Comparison of ENCODE assay signal across 12 cellular contexts in the genomic region with DNA sequence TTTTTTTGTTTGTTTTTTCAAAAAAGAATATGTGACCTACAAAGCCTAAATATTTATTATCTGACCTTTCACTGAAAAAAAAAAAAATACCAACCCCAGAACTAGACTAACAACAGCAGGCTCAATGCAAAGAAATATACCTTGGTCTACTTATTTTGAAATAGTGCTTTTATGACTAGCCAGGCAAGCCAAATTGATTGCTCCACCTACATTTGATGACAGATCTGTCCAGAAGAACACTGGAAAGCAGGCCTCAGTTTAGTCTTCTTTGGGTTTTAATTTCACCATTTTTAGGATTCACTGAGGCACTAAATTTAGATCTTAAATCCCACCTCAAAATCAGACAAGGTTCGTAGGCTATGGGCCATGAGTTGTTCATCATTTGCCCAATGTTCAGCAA.
DNase-seq lines count a peak whose midpoint lies in the region; ATAC-seq, FAIRE-seq and TF ChIP-seq lines count a peak whose summit lies in the region.
"Had no signal": no experiment of that assay in that cellular context is flagged by ENCODE, and none has a peak within 500 bp of the region (broad histone marks: within the 10 kb centered on the region; RNA-seq: fewer than 3 reads in every experiment).

No MANE protein-coding gene starts in this region.

- intact Hi-C loops in body of pancreas (cut with DNase I) = no loop called here
- intact Hi-C loops in kidney (cut with DNase I) = no loop called here
- intact Hi-C loops in stomach (cut with DNase I; ENCODE audit: low total_unique reads) = no loop called here
- intact Hi-C loops in HepG2 (cut with micrococcal nuclease; ENCODE audit: unreplicated experiment) = no loop called here

- WGBS in HUES64 = 97% methylated on average over 1 of the region's 1 CpG
- 74 to 80% methylated on average over 1 of the region's 1 CpG for WGBS in body of pancreas, 2 donors
- WGBS in stomach, 5 donors = 65 to 77% (median 73%) methylated on average over 1 of the region's 1 CpG
- WGBS in HepG2 (ENCODE audit: low lambda C conversion rate) = 90% methylated on average over 1 of the region's 1 CpG

- H4K20me1 ChIP-seq in HepG2 (ENCODE audit: insufficient read depth, low read length) = no peaks in the 10 kb centered on the region

- no peak for FAIRE-seq in kidney (lab: Jason Lieb, UNC)
- no peak for FAIRE-seq in HepG2 (lab: Jason Lieb, UNC)
- FAIRE-seq: GM12878 had no signal

- peaks cover 45% of the 10 kb centered on the region for H3K4me1 ChIP-seq in HUES64 (ENCODE audit: insufficient read depth, low read length)
- H3K4me1 ChIP-seq in body of pancreas = peaks cover 20% of the 10 kb centered on the region
- peaks cover 15 to 20% of the 10 kb centered on the region in 2 donors for H3K4me1 ChIP-seq in kidney (ENCODE audit: control insufficient read depth in 1 of 2, insufficient read depth in 1 of 2, low read depth in 1 of 2, low read length in 2 of 2)
- H3K4me1 ChIP-seq in stomach = peaks cover 10 to 50% (median 35%) of the 10 kb centered on the region in 4 donors
- H3K4me1 ChIP-seq in HepG2 (ENCODE audit: insufficient read depth, low read length) = 0 out of 2 replicates have a peak, but pooled peaks cover 4% of the 10 kb centered on the region

- POLR2A ChIA-PET in HepG2 (lab: Yijun Ruan, JAX) = no interaction called here

- no peak overlapping the region for H3K4me2 ChIP-seq in HepG2 (ENCODE audit: low read depth, low read length)

- H2AFZ ChIP-seq in HepG2 (ENCODE audit: low read length) = no peak overlapping the region

- ATAC-seq in body of pancreas (no peak), HepG2 (no peak)
- ATAC-seq: GM12878 had no signal

- H3K4me3 ChIP-seq in HUES64 (ENCODE audit: low read length) (no peak overlapping the region), body of pancreas (no peak overlapping the region), kidney (ENCODE audit: low read length in 2 of 2) (no peak overlapping the region), stomach (no peak overlapping the region), HepG2 (replicated peaks in 1 of 3; ENCODE audit: insufficient read depth in 1 of 3, low read depth in 2 of 3, low read length in 3 of 3) (no peak overlapping the region)
- H3K4me3 ChIP-seq: GM12878, testis had no signal

- no peak for TF ChIP-seq RAD21 in HepG2 (CRISPR knock-in tag; IDR thresholded peaks at IDR 0.05)

- H3K27ac ChIP-seq in HUES64 (ENCODE audit: low read depth, low read length) (peak overlapping the region; percentile 88), body of pancreas (peak overlapping the region; percentile 37 to 77 (median 68)), kidney (ENCODE audit: low read depth in 2 of 2, low read length in 2 of 2) (peak overlapping the region; percentile 64 to 91), stomach (peak overlapping the region in 4 of 5 donors; percentile 72 to 86 (median 80)), HepG2 (ENCODE audit: extremely low read length, insufficient read depth, low read length) (no peak overlapping the region)

- no peaks in the 10 kb centered on the region for H3K79me2 ChIP-seq in HepG2 (ENCODE audit: insufficient read depth, low read length)

- in situ Hi-C loops in HepG2 (cut with HindIII; ENCODE audit: extremely low pct_ligation_motif_present, low pct_unique_long_range_greater_than_20kb) = no loop called here

- CTCF ChIA-PET in HepG2 (lab: Yijun Ruan, JAX; ENCODE audit: low intra/inter-chr PET ratio, low total read pairs) = no interaction called here

- DNase-seq in body of pancreas (no peak), kidney (no peak), stomach (no peak), activated gamma-delta T cell treated with Interleukin-2 at 50 U/mL for 16 hours (no peak), GM10266 (ENCODE audit: extremely low spot score) (no peak), T-helper 2 cell (no peak), HepG2 (ENCODE audit: low spot score) (no peak)
- DNase-seq: activated CD4-positive, alpha-beta T cell treated with anti-CD3 and anti-CD28 coated beads, Interleukin-2, amount 50 U/mL, for 1 hour; NCI-H2029; testis had no signal

- TF ChIP-seq EP300 in stomach (IDR thresholded peaks at IDR 0.05) (no peak), HepG2 (IDR thresholded peaks at IDR 0.05; ENCODE audit: low read depth in 2 of 2, low read length in 2 of 2) (no peak), HepG2 (CRISPR knock-in tag; IDR thresholded peaks at IDR 0.05; ENCODE audit: borderline replicate concordance) (no peak)

- H3K9ac ChIP-seq in HUES64 (ENCODE audit: low read depth, low read length) (no peak overlapping the region), kidney (ENCODE audit: low read length in 2 of 2) (peak overlapping the region in 1 of 2 donors; percentile 31), HepG2 (ENCODE audit: insufficient read depth, low read depth, low read length) (no peak overlapping the region)

- H3K9me3 ChIP-seq in HUES64 (ENCODE audit: insufficient read depth, low read depth, low read length) (peaks cover 7% of the 10 kb centered on the region), body of pancreas (no peaks in the 10 kb centered on the region), kidney (ENCODE audit: control insufficient read depth in 1 of 2, low read length in 2 of 2) (no peaks in the 10 kb centered on the region), stomach (peaks cover 0 to 4% (median 0%) of the 10 kb centered on the region in 4 donors), HepG2 (ENCODE audit: low read length) (no peaks in the 10 kb centered on the region)
- H3K9me3 ChIP-seq: testis had no signal

- no TSS peak for BruUV-seq in HepG2 (replicated peaks; lab: Mats Ljungman, UMichigan)

- H3K36me3 ChIP-seq in HUES64 (ENCODE audit: insufficient read depth, low read length) (peaks cover 49% of the 10 kb centered on the region), body of pancreas (replicated peaks in 1 of 2; ENCODE audit: insufficient read depth in 1 of 2, low read depth in 2 of 2) (no peaks in the 10 kb centered on the region), kidney (ENCODE audit: control insufficient read depth in 1 of 2, insufficient read depth in 2 of 2, low read length in 2 of 2) (peaks cover 4 to 8% of the 10 kb centered on the region in 2 donors), stomach (peaks cover 0 to 33% (median 24%) of the 10 kb centered on the region in 4 donors), HepG2 (replicated peaks in 1 of 2; ENCODE audit: control insufficient read depth in 1 of 2, insufficient read depth in 2 of 2, low read length in 2 of 2) (no peaks in the 10 kb centered on the region; a peak in 1 of 5 replicates)

- no peak for TF ChIP-seq POLR2A in body of pancreas (IDR thresholded peaks at IDR 0.05)
- TF ChIP-seq POLR2A in stomach (IDR thresholded peaks at IDR 0.05) = no peak
- no peak for TF ChIP-seq POLR2A in HepG2 (IDR thresholded peaks at IDR 0.05; ENCODE audit: insufficient read depth in 1 of 2, low read depth in 2 of 2, low read length in 2 of 2)

- no peaks in the 10 kb centered on the region for H3K27me3 ChIP-seq in HUES64 (ENCODE audit: insufficient read depth, low read length)
- H3K27me3 ChIP-seq in body of pancreas = no peaks in the 10 kb centered on the region
- H3K27me3 ChIP-seq in stomach = no peaks in the 10 kb centered on the region
- H3K27me3 ChIP-seq in HepG2 (ENCODE audit: control insufficient read depth in 1 of 2, insufficient read depth in 2 of 2, low read length in 2 of 2) = no peaks in the 10 kb centered on the region
- H3K27me3 ChIP-seq: testis had no signal

- TF ChIP-seq CTCF in body of pancreas (IDR thresholded peaks at IDR 0.05) = no peak
- no peak for TF ChIP-seq CTCF in kidney (IDR thresholded peaks at IDR 0.05; ENCODE audit: borderline replicate concordance, extremely low read depth, insufficient read depth)
- TF ChIP-seq CTCF in stomach (IDR thresholded peaks at IDR 0.05) = no peak
- no peak for TF ChIP-seq CTCF in GM10266 (IDR thresholded peaks at IDR 0.05; ENCODE audit: control insufficient read depth, insufficient read depth, low read depth, missing control alignments)
- no peak for TF ChIP-seq CTCF in HepG2 (CRISPR knock-in tag; IDR thresholded peaks at IDR 0.05)

TF ChIP-seq in HepG2, 621 proteins besides CTCF, POLR2A, EP300 and RAD21 (continues in another document):
- no peak for TF ChIP-seq ZBTB7A (CRISPR knock-in tag; IDR thresholded peaks at IDR 0.05)
- TF ChIP-seq, protein P1, sequence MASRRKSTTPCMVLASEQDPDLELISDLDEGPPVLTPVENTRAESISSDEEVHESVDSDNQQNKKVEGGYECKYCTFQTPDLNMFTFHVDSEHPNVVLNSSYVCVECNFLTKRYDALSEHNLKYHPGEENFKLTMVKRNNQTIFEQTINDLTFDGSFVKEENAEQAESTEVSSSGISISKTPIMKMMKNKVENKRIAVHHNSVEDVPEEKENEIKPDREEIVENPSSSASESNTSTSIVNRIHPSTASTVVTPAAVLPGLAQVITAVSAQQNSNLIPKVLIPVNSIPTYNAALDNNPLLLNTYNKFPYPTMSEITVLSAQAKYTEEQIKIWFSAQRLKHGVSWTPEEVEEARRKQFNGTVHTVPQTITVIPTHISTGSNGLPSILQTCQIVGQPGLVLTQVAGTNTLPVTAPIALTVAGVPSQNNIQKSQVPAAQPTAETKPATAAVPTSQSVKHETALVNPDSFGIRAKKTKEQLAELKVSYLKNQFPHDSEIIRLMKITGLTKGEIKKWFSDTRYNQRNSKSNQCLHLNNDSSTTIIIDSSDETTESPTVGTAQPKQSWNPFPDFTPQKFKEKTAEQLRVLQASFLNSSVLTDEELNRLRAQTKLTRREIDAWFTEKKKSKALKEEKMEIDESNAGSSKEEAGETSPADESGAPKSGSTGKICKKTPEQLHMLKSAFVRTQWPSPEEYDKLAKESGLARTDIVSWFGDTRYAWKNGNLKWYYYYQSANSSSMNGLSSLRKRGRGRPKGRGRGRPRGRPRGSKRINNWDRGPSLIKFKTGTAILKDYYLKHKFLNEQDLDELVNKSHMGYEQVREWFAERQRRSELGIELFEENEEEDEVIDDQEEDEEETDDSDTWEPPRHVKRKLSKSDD (CRISPR knock-in tag; IDR thresholded peaks at IDR 0.05; ENCODE audit: low read depth) = no peak
